8 cellular contexts compared by ENCODE assay signal in genomic region chr15:77543159-77543882, GRCh38.
DNase-seq lines count a peak whose midpoint lies in the region; ATAC-seq and TF ChIP-seq lines count a peak whose summit lies in the region.

No MANE protein-coding gene starts in this region.

- peak; percentile 99 for TF ChIP-seq CTCF in AG09309 (IDR thresholded peaks at IDR 0.05; ENCODE audit: control insufficient read depth, insufficient read depth, low read depth, low read length, missing control alignments)

- peak overlapping the region; percentile 34 for H3K4me3 ChIP-seq in AG09309 (ENCODE audit: control insufficient read depth, low read depth, low read length)
- H3K4me3 ChIP-seq in endocrine pancreas (ENCODE audit: control insufficient read depth, insufficient read depth, low read length), result no peak overlapping the region

- ATAC-seq in GM19025 (IDR thresholded peaks at IDR 0.05; ENCODE audit: low read depth, unreplicated experiment), result peak; percentile 69
- peak; percentile 93 for ATAC-seq in activated CD8-positive, alpha-beta memory T cell treated with anti-CD3 and anti-CD28 coated beads, Interleukin-2, amount 10 ng/mL, durations not matched to agents 7 days and 5 days

- no peaks in the 10 kb centered on the region for H3K4me1 ChIP-seq in endocrine pancreas (ENCODE audit: control insufficient read depth, insufficient read depth, low read length)

- no peak overlapping the region for H3K27ac Mint-ChIP-seq in activated CD8-positive, alpha-beta memory T cell treated with anti-CD3 and anti-CD28 coated beads, Interleukin-2, amount 10 ng/mL, durations not matched to agents 7 days and 5 days

- peaks cover 1% of the 10 kb centered on the region for H3K27me3 Mint-ChIP-seq in activated CD8-positive, alpha-beta memory T cell treated with anti-CD3 and anti-CD28 coated beads, Interleukin-2, amount 10 ng/mL, durations not matched to agents 7 days and 5 days

- H3K4me3 Mint-ChIP-seq in activated CD8-positive, alpha-beta memory T cell treated with anti-CD3 and anti-CD28 coated beads, Interleukin-2, amount 10 ng/mL, durations not matched to agents 7 days and 5 days, result peak overlapping the region; percentile 68

- H3K36me3 Mint-ChIP-seq in activated CD8-positive, alpha-beta memory T cell treated with anti-CD3 and anti-CD28 coated beads, Interleukin-2, amount 10 ng/mL, durations not matched to agents 7 days and 5 days, result no peaks in the 10 kb centered on the region

- H3K36me3 ChIP-seq in endocrine pancreas (ENCODE audit: control insufficient read depth, insufficient read depth, low read length), result no peaks in the 10 kb centered on the region

- no peaks in the 10 kb centered on the region for H3K9me3 Mint-ChIP-seq in activated CD8-positive, alpha-beta memory T cell treated with anti-CD3 and anti-CD28 coated beads, Interleukin-2, amount 10 ng/mL, durations not matched to agents 7 days and 5 days (ENCODE audit: low read depth)

- H3K9ac ChIP-seq in endocrine pancreas (ENCODE audit: control insufficient read depth, insufficient read depth, low read length), result peak overlapping the region; percentile 45

- H3K27me3 ChIP-seq in endocrine pancreas (ENCODE audit: control insufficient read depth, insufficient read depth, low read length), result no peaks in the 10 kb centered on the region

- CTCF ChIA-PET in activated CD8-positive, alpha-beta memory T cell treated with anti-CD3 and anti-CD28 coated beads, Interleukin-2, amount 10 ng/mL, durations not matched to agents 7 days and 5 days (lab: Charles Lee), result interaction anchor here (0.6 to 5.4 kb wide), 87 partner anchors 8 to 1483 kb away, joined by 3 to 71 read pairs (median 4); partner anchors contain the start of genes HMG20A, PSTPIP1, RCN2 and TMEM266

- DNase-seq in AG09309 (ENCODE audit: low read depth), result peak; percentile 46
- DNase-seq in HPDE6-E6E7 (ENCODE audit: extremely low spot score), result peak; percentile 83
- DNase-seq in NOMO-1 treated with DMSO at 0.1 percent for 48 hours (lab: John Stamatoyannopoulos, UW; ENCODE audit: unreplicated experiment), result peak; percentile 68
- DNase-seq in activated CD8-positive, alpha-beta memory T cell treated with anti-CD3 and anti-CD28 coated beads, Interleukin-2, amount 10 ng/mL, durations not matched to agents 7 days and 5 days, result peak; percentile 83
- peak; percentile 92 for DNase-seq in midbrain (lab: John Stamatoyannopoulos, UW)
- peak; percentile 53 for DNase-seq in stimulated activated CD8-positive, alpha-beta memory T cell treated with anti-CD3 and anti-CD28 coated beads, Interleukin-15, amount 100 ng/mL, for 24 hours (ENCODE audit: low read depth)

- no peaks in the 10 kb centered on the region for H3K9me3 ChIP-seq in endocrine pancreas (ENCODE audit: control insufficient read depth, low read length)

- H3K4me1 Mint-ChIP-seq in activated CD8-positive, alpha-beta memory T cell treated with anti-CD3 and anti-CD28 coated beads, Interleukin-2, amount 10 ng/mL, durations not matched to agents 7 days and 5 days, result peaks cover 16% of the 10 kb centered on the region
